8 cellular contexts compared by ENCODE assay signal in the genomic region with DNA sequence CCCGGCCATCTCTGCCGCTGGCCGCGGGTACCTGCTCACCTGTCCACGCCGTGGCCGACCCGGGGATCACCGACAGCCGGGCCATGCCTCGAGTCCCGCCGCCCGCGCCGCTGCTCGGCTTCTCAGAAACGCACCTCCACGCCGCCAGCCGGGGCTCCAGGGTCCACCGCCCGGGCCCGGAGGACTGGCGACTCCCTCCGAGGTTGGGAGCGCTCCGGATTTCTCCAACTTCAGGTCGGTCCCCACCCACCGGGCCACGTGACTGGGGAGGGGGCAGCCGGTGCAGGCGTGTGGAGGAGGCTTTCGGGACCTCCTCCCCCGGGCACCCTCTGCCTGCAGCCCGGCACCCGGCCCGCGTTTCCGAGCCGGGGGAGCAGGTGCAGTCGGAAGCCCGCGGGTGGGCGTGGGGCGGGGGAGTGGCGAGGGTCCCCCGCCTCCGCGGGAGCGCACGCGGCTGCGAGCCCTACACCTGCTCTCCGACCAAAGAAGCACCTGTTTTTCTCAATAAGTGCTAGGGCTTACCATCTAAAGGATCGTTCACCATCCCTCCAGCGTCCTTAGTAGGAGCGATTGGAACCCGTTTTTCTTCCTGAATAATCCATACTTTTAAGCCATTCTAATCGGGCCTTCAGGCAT.
DNase-seq lines count a peak whose midpoint lies in the region; ATAC-seq lines count a peak whose summit lies in the region.

No MANE protein-coding gene starts in this region.

- H3K27ac Mint-ChIP-seq in stimulated activated naive B cell treated with anti-CD40 and anti-IgM and Interleukin-4, amounts not matched to agents 10 μg/mL and 1 μg/mL and 100 μg/mL, for 72 hours, result peak overlapping the region; percentile 3

- H3K4me1 Mint-ChIP-seq in stimulated activated naive B cell treated with anti-CD40 and anti-IgM and Interleukin-4, amounts not matched to agents 10 μg/mL and 1 μg/mL and 100 μg/mL, for 72 hours, result peaks cover 7 to 12% of the 10 kb centered on the region in 2 donors

- no peaks in the 10 kb centered on the region for H3K9me3 ChIP-seq in adipocyte (ENCODE audit: control insufficient read depth, low read length)

- peak overlapping the region; percentile 28 for H3K9ac ChIP-seq in adipocyte (ENCODE audit: low read length)

- H3K36me3 ChIP-seq in adipocyte (ENCODE audit: control insufficient read depth, insufficient read depth, low read length, severe bottlenecking), result no peaks in the 10 kb centered on the region

- peak overlapping the region; percentile 60 to 82 for H3K4me3 Mint-ChIP-seq in stimulated activated naive B cell treated with anti-CD40 and anti-IgM and Interleukin-4, amounts not matched to agents 10 μg/mL and 1 μg/mL and 100 μg/mL, for 72 hours

- H3K27me3 ChIP-seq in adipocyte (replicated peaks; ENCODE audit: control insufficient read depth, insufficient read depth, low read length), result no peaks in the 10 kb centered on the region

- H3K4me1 ChIP-seq in adipocyte (ENCODE audit: control insufficient read depth, insufficient read depth, low read length), result peaks cover 6% of the 10 kb centered on the region

- H3K27me3 Mint-ChIP-seq in stimulated activated naive B cell treated with anti-CD40 and anti-IgM and Interleukin-4, amounts not matched to agents 10 μg/mL and 1 μg/mL and 100 μg/mL, for 72 hours, result peaks cover 31 to 46% of the 10 kb centered on the region in 2 donors

- peak overlapping the region; percentile 78 for H3K4me3 ChIP-seq in adipocyte (ENCODE audit: low read length)

- ATAC-seq in stimulated activated naive B cell treated with anti-CD40 and anti-IgM and Interleukin-4, amounts not matched to agents 10 μg/mL and 1 μg/mL and 100 μg/mL, for 72 hours (replicated peaks), result peak; percentile 15 to 17

- DNase-seq in COR-L47 (lab: John Stamatoyannopoulos, UW), result peak; percentile 23
- peak; percentile 63 for DNase-seq in NCI-H2227 (lab: John Stamatoyannopoulos, UW; ENCODE audit: unreplicated experiment)
- DNase-seq in adipocyte (ENCODE audit: low read depth), result peak; percentile 17
- peak; percentile 60 for DNase-seq in islet precursor cell
- DNase-seq in stimulated activated naive B cell treated with anti-CD40 and anti-IgM and Interleukin-4, amounts not matched to agents 10 μg/mL and 1 μg/mL and 100 μg/mL, for 72 hours, result no peak
- DNase-seq in SIG-M5 treated with dmso at 0.1 percent for 504 hours (lab: John Stamatoyannopoulos, UW; ENCODE audit: unreplicated experiment), result no peak
- DNase-seq in SKM-1 treated with dmso at 0.1 percent for 144 hours (lab: John Stamatoyannopoulos, UW; ENCODE audit: unreplicated experiment), result no peak
- no peak for DNase-seq in SW480 (ENCODE audit: low spot score)

- H3K36me3 Mint-ChIP-seq in stimulated activated naive B cell treated with anti-CD40 and anti-IgM and Interleukin-4, amounts not matched to agents 10 μg/mL and 1 μg/mL and 100 μg/mL, for 72 hours, result no peaks in the 10 kb centered on the region

- no peaks in the 10 kb centered on the region for H3K9me3 Mint-ChIP-seq in stimulated activated naive B cell treated with anti-CD40 and anti-IgM and Interleukin-4, amounts not matched to agents 10 μg/mL and 1 μg/mL and 100 μg/mL, for 72 hours

Comparison
In these comparisons a context has a peak if more than half of its experiments do, and no peak if none do; other contexts are left out.
1. DNase-seq: peak in COR-L47 (single experiment), NCI-H2227 (single experiment), adipocyte (single experiment) and islet precursor cell (single experiment); none in stimulated activated naive B cell treated with anti-CD40 and anti-IgM and Interleukin-4, amounts not matched to agents 10 μg/mL and 1 μg/mL and 100 μg/mL, for 72 hours (single experiment), SIG-M5 treated with dmso at 0.1 percent for 504 hours (single experiment), SKM-1 treated with dmso at 0.1 percent for 144 hours (single experiment) and SW480 (single experiment).